ENCODE assay signal across 10 cellular contexts in the genomic region with DNA sequence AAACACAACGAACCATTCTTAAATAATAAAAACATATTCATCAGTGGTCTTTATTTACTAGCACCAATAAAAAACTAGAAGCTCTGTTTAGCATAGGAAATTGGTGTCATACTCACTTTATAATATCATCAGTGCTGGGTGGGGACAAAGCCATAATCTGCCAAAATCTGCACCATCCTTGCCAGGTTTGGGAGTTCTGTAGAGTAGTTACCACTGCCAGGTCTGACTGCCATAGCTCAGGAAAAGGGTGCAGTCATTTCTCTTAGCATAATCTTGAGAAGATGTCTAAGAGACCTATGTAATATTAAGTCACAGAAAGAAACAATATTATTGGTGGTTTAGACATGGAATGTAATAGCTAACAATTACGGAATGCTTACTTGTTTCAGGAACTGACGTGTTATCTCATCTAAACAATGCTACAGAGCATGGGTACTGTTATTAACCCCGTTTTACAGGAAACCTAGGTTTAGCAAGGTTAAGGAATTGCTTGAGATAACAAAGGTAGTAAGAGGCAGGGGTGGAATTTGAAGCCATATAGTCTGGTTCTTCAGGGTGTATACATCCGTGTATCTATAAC. TPM values are rescaled to one million over a fixed set of nuclear protein-coding genes. Genes with fewer than 3 reads are reported as not detected.
DNase-seq lines count a peak whose midpoint lies in the region; ATAC-seq, FAIRE-seq and TF ChIP-seq lines count a peak whose summit lies in the region.
"Had no signal": no experiment of that assay in that cellular context is flagged by ENCODE, and none has a peak within 500 bp of the region (broad histone marks: within the 10 kb centered on the region; RNA-seq: fewer than 3 reads in every experiment).

No MANE protein-coding gene starts in this region.

- H3K9ac ChIP-seq in endodermal cell (ENCODE audit: extremely low read depth, low read length, poor library complexity, severe bottlenecking): peak overlapping the region; percentile 99
- no peak overlapping the region for H3K9ac ChIP-seq in kidney (ENCODE audit: low read length in 2 of 2)

- H3K79me2 ChIP-seq in PC-9 (ENCODE audit: low read depth): peaks cover 34% of the 10 kb centered on the region

- H3K36me3 Mint-ChIP-seq in activated CD4-positive, alpha-beta T cell treated with anti-CD3 and anti-CD28 coated beads, Interleukin-2, amount 10 ng/mL, durations not matched to agents 24 days and 14 days (ENCODE audit: low read depth): peaks cover 29% of the 10 kb centered on the region
- peaks cover 17% of the 10 kb centered on the region for H3K36me3 Mint-ChIP-seq in endodermal cell (ENCODE audit: low read depth)

- POLR2A ChIA-PET in PC-9 (lab: Charles Lee; ENCODE audit: unreplicated experiment): interaction anchor here (0.6 kb wide), 1 partner anchor 84 kb away, joined by 9 read pairs; no protein-coding TSS in a partner anchor

- 83 to 90% methylated on average over 3 to 5 of the region's 5 CpGs for WGBS in endodermal cell (ENCODE audit: insufficient coverage in 1 of 2, insufficient read length in 1 of 2), 2 experiments

- peaks cover 35% of the 10 kb centered on the region for H3K4me1 ChIP-seq in PC-9 (replicated peaks; ENCODE audit: insufficient read depth)
- peaks cover 7% of the 10 kb centered on the region for H3K4me1 ChIP-seq in endodermal cell (ENCODE audit: control insufficient read depth, insufficient read depth, low read length)
- peaks cover 6 to 7% of the 10 kb centered on the region in 2 donors for H3K4me1 ChIP-seq in kidney (ENCODE audit: control insufficient read depth in 1 of 2, insufficient read depth in 1 of 2, low read depth in 1 of 2, low read length in 2 of 2)
- H3K4me1 ChIP-seq in mucosa of descending colon (ENCODE audit: low read depth): peaks cover 25% of the 10 kb centered on the region

- peak overlapping the region; percentile 96; the same call in 1 of the 2 replicates for H2AFZ ChIP-seq in PC-9

- H3K4me1 Mint-ChIP-seq in activated CD4-positive, alpha-beta T cell treated with anti-CD3 and anti-CD28 coated beads, Interleukin-2, amount 10 ng/mL, durations not matched to agents 24 days and 14 days: peaks cover 23% of the 10 kb centered on the region
- peaks cover 26% of the 10 kb centered on the region for H3K4me1 Mint-ChIP-seq in endodermal cell

- no peaks in the 10 kb centered on the region for H3K9me2 ChIP-seq in PC-9 (ENCODE audit: insufficient read depth)

- H3K27me3 ChIP-seq in PC-9 (ENCODE audit: insufficient read depth, low read depth): no peaks in the 10 kb centered on the region
- H3K27me3 ChIP-seq in endodermal cell (ENCODE audit: control insufficient read depth, insufficient read depth, low read length, poor library complexity, severe bottlenecking): no peaks in the 10 kb centered on the region

- peaks cover 24% of the 10 kb centered on the region for H4K20me1 ChIP-seq in PC-9 (ENCODE audit: insufficient read depth)

- H3K9me3 Mint-ChIP-seq in activated CD4-positive, alpha-beta T cell treated with anti-CD3 and anti-CD28 coated beads, Interleukin-2, amount 10 ng/mL, durations not matched to agents 24 days and 14 days: no peaks in the 10 kb centered on the region
- no peaks in the 10 kb centered on the region for H3K9me3 Mint-ChIP-seq in endodermal cell

- H3K36me3 ChIP-seq in PC-9 (ENCODE audit: low read depth) (peaks cover 7% of the 10 kb centered on the region; the same call in 1 of the 2 replicates), endodermal cell (ENCODE audit: control insufficient read depth, insufficient read depth, low read length) (peaks cover 20% of the 10 kb centered on the region), kidney (ENCODE audit: control insufficient read depth in 1 of 2, insufficient read depth in 2 of 2, low read length in 2 of 2) (peaks cover 0 to 2% of the 10 kb centered on the region in 2 donors), mucosa of descending colon (ENCODE audit: low read depth) (no peaks in the 10 kb centered on the region)

- H3K27ac ChIP-seq in PC-9 (0 out of 2 replicates have a peak overlapping the region, but pooled peaks have one; percentile 78), endodermal cell (ENCODE audit: low read depth, low read length) (no peak overlapping the region), kidney (ENCODE audit: low read depth in 2 of 2, low read length in 2 of 2) (no peak overlapping the region)

- H3K9me3 ChIP-seq in PC-9 (ENCODE audit: insufficient read depth, low read depth): no peaks in the 10 kb centered on the region
- H3K9me3 ChIP-seq in endodermal cell (ENCODE audit: control insufficient read depth, low read length): no peaks in the 10 kb centered on the region
- no peaks in the 10 kb centered on the region for H3K9me3 ChIP-seq in kidney (ENCODE audit: control insufficient read depth in 1 of 2, low read length in 2 of 2)
- H3K9me3 ChIP-seq in mucosa of descending colon: no peaks in the 10 kb centered on the region

- peaks cover 5% of the 10 kb centered on the region for H3F3A ChIP-seq in PC-9 (ENCODE audit: insufficient read depth, low read depth)

- no peak for ATAC-seq in mucosa of descending colon

- no peak overlapping the region for H3K27ac Mint-ChIP-seq in activated CD4-positive, alpha-beta T cell treated with anti-CD3 and anti-CD28 coated beads, Interleukin-2, amount 10 ng/mL, durations not matched to agents 24 days and 14 days
- H3K27ac Mint-ChIP-seq in endodermal cell: peak overlapping the region; percentile 55

- no peak overlapping the region for H3K4me3 Mint-ChIP-seq in activated CD4-positive, alpha-beta T cell treated with anti-CD3 and anti-CD28 coated beads, Interleukin-2, amount 10 ng/mL, durations not matched to agents 24 days and 14 days
- H3K4me3 Mint-ChIP-seq in endodermal cell: peak overlapping the region; percentile 100

- TF ChIP-seq CTCF in PC-9 (conservative IDR thresholded peaks at IDR 0.05) (no peak), endodermal cell (conservative IDR thresholded peaks at IDR 0.05) (no peak), kidney (IDR thresholded peaks at IDR 0.05; ENCODE audit: borderline replicate concordance, extremely low read depth, insufficient read depth) (no peak), mucosa of descending colon (IDR thresholded peaks at IDR 0.05) (no peak)

- DNase-seq in activated CD4-positive, alpha-beta T cell treated with anti-CD3 and anti-CD28 coated beads, Interleukin-2, amount 10 ng/mL, durations not matched to agents 24 days and 14 days: peak; percentile 48
- DNase-seq in activated CD4-positive, alpha-beta T cell treated with anti-CD3 and anti-CD28 coated beads, Interleukin-2, amount 50 U/mL, for 48 hours: no peak
- DNase-seq in PC-9 (peak in 1 of 2 experiments; percentile 62), endodermal cell (no peak), pulmonary artery endothelial cell (ENCODE audit: low read depth, low spot score) (peak; percentile 72), NCI-H1436 (lab: John Stamatoyannopoulos, UW) (no peak), kidney (no peak), mucosa of descending colon (no peak)
- DNase-seq: effector CD8-positive, alpha-beta T cell; NCI-H446 had no signal

- no TSS peak for BruUV-seq in PC-9 (replicated peaks; lab: Mats Ljungman, UMichigan)

- CTCF ChIA-PET in PC-9 (lab: Charles Lee): no interaction called here

- H3K4me2 ChIP-seq in PC-9: peak overlapping the region; percentile 88

- H3K4me3 ChIP-seq in PC-9 (peak overlapping the region; percentile 97; the same call in 1 of the 2 replicates), endodermal cell (ENCODE audit: low read length) (peak overlapping the region; percentile 100), kidney (ENCODE audit: low read length in 2 of 2) (no peak overlapping the region), mucosa of descending colon (no peak overlapping the region)

- no peaks in the 10 kb centered on the region for H3K27me3 Mint-ChIP-seq in activated CD4-positive, alpha-beta T cell treated with anti-CD3 and anti-CD28 coated beads, Interleukin-2, amount 10 ng/mL, durations not matched to agents 24 days and 14 days
- H3K27me3 Mint-ChIP-seq in endodermal cell (ENCODE audit: insufficient read depth): no peaks in the 10 kb centered on the region

- no peak for FAIRE-seq in kidney (lab: Jason Lieb, UNC)

- intact Hi-C loops in activated CD4-positive, alpha-beta T cell treated with anti-CD3 and anti-CD28 coated beads, Interleukin-2, amount 10 ng/mL, durations not matched to agents 24 days and 14 days (cut with micrococcal nuclease): loop anchor here (5.0 kb wide), 4 partner anchors 47 to 1813 kb away; a partner anchor contains a TSS
- intact Hi-C loops in PC-9 (cut with micrococcal nuclease; ENCODE audit: unreplicated experiment): no loop called here
- intact Hi-C loops in kidney (cut with DNase I): no loop called here
- intact Hi-C loops in mucosa of descending colon (cut with DNase I, micrococcal nuclease): loop anchor here (10.0 kb wide), 2 partner anchors 84 to 96 kb away; a partner anchor contains a TSS

RNA-seq across cellular contexts. Expression of a gene that starts 1.6 kb away (rescaled TPM):
- total RNA-seq in activated CD4-positive, alpha-beta T cell treated with anti-CD3 and anti-CD28 coated beads, Interleukin-2, amount 10 ng/mL, durations not matched to agents 24 days and 14 days: 67.1 and 72.0 TPM in 2 replicates
- 33.2 and 38.3 TPM in 2 replicates for total RNA-seq in PC-9 (2021)
- 100 to 1,000 TPM; 105 to 125 TPM for total RNA-seq in endodermal cell
- polyA plus RNA-seq in endodermal cell (2013, experiment 1 of 2): 148 TPM
- 143 TPM for polyA plus RNA-seq in endodermal cell (2013, experiment 2 of 2)
- total RNA-seq in pulmonary artery endothelial cell: 100 and 116 TPM in 2 replicates
- 79.0 TPM for total RNA-seq in kidney
- 24.8 TPM for polyA plus RNA-seq in kidney (ENCODE audit: insufficient read depth, low read depth, low replicate concordance)
- total RNA-seq in mucosa of descending colon: 10 to 100 TPM; 59.0 to 75.6 (median 65.6) TPM

Comparison
In these comparisons a context has a peak if more than half of its experiments do, and no peak if none do; other contexts are left out.
1. DNase-seq: peak in activated CD4-positive, alpha-beta T cell treated with anti-CD3 and anti-CD28 coated beads, Interleukin-2, amount 10 ng/mL, durations not matched to agents 24 days and 14 days (single experiment) and pulmonary artery endothelial cell (single experiment); none in activated CD4-positive, alpha-beta T cell treated with anti-CD3 and anti-CD28 coated beads, Interleukin-2, amount 50 U/mL, for 48 hours (0 of 2), endodermal cell (single experiment), NCI-H1436 (single experiment), kidney (single experiment) and mucosa of descending colon (0 of 3).
2. H3K4me3 ChIP-seq: peak in PC-9 (single experiment) and endodermal cell (single experiment); none in kidney (0 of 2) and mucosa of descending colon (single experiment).
3. intact Hi-C loops: an anchor here in activated CD4-positive, alpha-beta T cell treated with anti-CD3 and anti-CD28 coated beads, Interleukin-2, amount 10 ng/mL, durations not matched to agents 24 days and 14 days (5.0 kb wide) and mucosa of descending colon (10.0 kb wide); none called in PC-9 and kidney.